Comparison of ENCODE assay signal across 10 cellular contexts in the genomic region with DNA sequence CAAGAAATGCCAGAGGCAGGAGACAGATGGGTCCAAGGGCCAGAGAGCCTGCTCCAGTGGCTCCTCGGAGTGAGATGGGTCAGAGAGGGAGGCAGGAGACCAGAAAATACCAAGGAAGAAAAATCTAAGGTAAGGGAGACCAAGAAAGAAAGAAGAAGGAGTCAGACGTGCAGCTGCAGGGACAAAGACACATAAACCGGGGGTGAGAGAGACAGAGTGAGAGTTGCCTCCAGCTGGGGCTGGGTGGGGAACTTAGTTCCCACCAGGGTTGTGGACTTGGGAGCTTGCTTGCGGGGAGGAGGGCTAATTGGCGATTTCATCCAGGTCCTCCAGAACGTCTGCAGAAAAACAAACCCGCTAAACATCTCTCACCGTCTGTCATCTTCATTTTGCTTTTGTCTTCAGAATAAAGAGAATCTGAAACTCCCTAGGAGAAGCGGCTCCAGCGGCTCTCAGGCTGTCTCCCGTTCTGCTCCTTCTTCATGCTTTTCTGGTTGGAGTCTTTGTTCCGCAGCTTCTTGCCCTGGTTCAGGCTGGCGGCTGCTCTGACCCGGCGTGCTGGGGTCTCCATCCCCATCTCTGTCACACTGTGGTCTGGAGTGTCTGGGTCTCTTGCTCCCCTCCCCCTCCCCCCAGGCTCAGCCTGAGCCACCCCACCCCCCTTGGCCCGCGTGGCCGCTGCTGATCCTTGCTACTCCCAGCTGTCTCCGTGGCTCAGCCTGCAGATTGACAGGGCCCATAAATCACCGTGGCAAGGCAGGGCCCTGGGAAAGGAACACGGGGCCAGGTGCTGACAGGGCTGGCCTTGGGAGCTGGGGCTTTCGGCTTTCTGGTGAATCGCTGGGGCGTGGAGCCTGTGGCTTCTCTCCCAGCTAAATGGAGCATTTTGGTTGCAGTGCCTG.
DNase-seq lines count a peak whose midpoint lies in the region; ATAC-seq and TF ChIP-seq lines count a peak whose summit lies in the region.
"Had no signal": no experiment of that assay in that cellular context is flagged by ENCODE, and none has a peak within 500 bp of the region (broad histone marks: within the 10 kb centered on the region; RNA-seq: fewer than 3 reads in every experiment).

No MANE protein-coding gene starts in this region.

- intact Hi-C loops in transverse colon (cut with DNase I; ENCODE audit: low total_unique reads), result no loop called here

- peaks cover 45% of the 10 kb centered on the region for H3K27me3 ChIP-seq in transverse colon

- no peak for TF ChIP-seq CTCF in glutamatergic neuron (IDR thresholded peaks at IDR 0.05; ENCODE audit: partially characterized antibody, unreplicated experiment)
- TF ChIP-seq CTCF in transverse colon (IDR thresholded peaks at IDR 0.05), result no peak

- in situ Hi-C loops in transverse colon (cut with MboI; ENCODE audit: low pct_ligation_motif_present in 1 of 4, low pct_unique_long_range_greater_than_20kb in 1 of 4, low sequenced_read_pairs in 3 of 4), result loop anchor here in 2 of 4 donors (25.0 kb wide), 1 partner anchor 298 kb away; no protein-coding TSS in a partner anchor

- no peak for DNase-seq in activated naive CD4-positive, alpha-beta T cell treated with anti-CD3 and anti-CD28 coated beads, Interleukin-2, amount 10 ng/mL, durations not matched to agents 7 days and 5 days
- no peak for DNase-seq in activated naive CD4-positive, alpha-beta T cell treated with anti-CD3 and anti-CD28 coated beads, Interleukin-2, amount 50 U/mL, for 72 hours (ENCODE audit: low spot score in 2 of 2)
- peak; percentile 89 to 94 for DNase-seq in NCI-H524 (lab: John Stamatoyannopoulos, UW)
- peak; percentile 78 for DNase-seq in glutamatergic neuron
- DNase-seq in transverse colon, result peak; percentile 24
- no peak for DNase-seq in Ammon's horn (ENCODE audit: low spot score)
- no peak for DNase-seq in GDM1 (lab: John Stamatoyannopoulos, UW)
- DNase-seq in OCI-M1 (lab: John Stamatoyannopoulos, UW), result no peak
- DNase-seq: effector CD8-positive, alpha-beta T cell had no signal

- ATAC-seq in activated naive CD4-positive, alpha-beta T cell treated with anti-CD3 and anti-CD28 coated beads, Interleukin-2, amount 50 U/mL, for 72 hours, result no peak

- 25 to 30% methylated on average over 7 to 18 of the region's 24 CpGs for WGBS in transverse colon (ENCODE audit: low coverage in 1 of 2), 2 donors

- peaks cover 61% of the 10 kb centered on the region for H3K27me3 Mint-ChIP-seq in activated naive CD4-positive, alpha-beta T cell treated with anti-CD3 and anti-CD28 coated beads, Interleukin-2, amount 10 ng/mL, durations not matched to agents 7 days and 5 days
- H3K27me3 Mint-ChIP-seq in glutamatergic neuron (ENCODE audit: unreplicated experiment), result peaks cover 21% of the 10 kb centered on the region

- CTCF ChIA-PET in activated naive CD4-positive, alpha-beta T cell treated with anti-CD3 and anti-CD28 coated beads, Interleukin-2, amount 10 ng/mL, durations not matched to agents 7 days and 5 days (lab: Charles Lee), result interaction anchor here (0.9 to 1.6 kb wide), 4 partner anchors 24 to 304 kb away, joined by 3 to 5 read pairs (median 4); no protein-coding TSS in a partner anchor

- peak overlapping the region; percentile 46 for H3K27ac Mint-ChIP-seq in activated naive CD4-positive, alpha-beta T cell treated with anti-CD3 and anti-CD28 coated beads, Interleukin-2, amount 10 ng/mL, durations not matched to agents 7 days and 5 days
- H3K27ac Mint-ChIP-seq in activated naive CD4-positive, alpha-beta T cell treated with anti-CD3 and anti-CD28 coated beads, Interleukin-2, amount 50 U/mL, for 72 hours, result peak overlapping the region in 1 of 2 donors; percentile 61
- H3K27ac Mint-ChIP-seq in glutamatergic neuron (ENCODE audit: unreplicated experiment), result peak overlapping the region; percentile 100
- H3K27ac Mint-ChIP-seq: T-helper 2 cell treated with Interferon-gamma antibody and Interleukin-4, amounts not matched to agents 5 μg/mL and 100 μg/mL, for 36 hours had no signal

- no peak overlapping the region for H3K4me3 Mint-ChIP-seq in activated naive CD4-positive, alpha-beta T cell treated with anti-CD3 and anti-CD28 coated beads, Interleukin-2, amount 10 ng/mL, durations not matched to agents 7 days and 5 days
- peak overlapping the region; percentile 89 for H3K4me3 Mint-ChIP-seq in glutamatergic neuron (ENCODE audit: unreplicated experiment)
- H3K4me3 Mint-ChIP-seq: T-helper 2 cell treated with Interferon-gamma antibody and Interleukin-4, amounts not matched to agents 5 μg/mL and 100 μg/mL, for 36 hours had no signal

- no peak for TF ChIP-seq EP300 in transverse colon (IDR thresholded peaks at IDR 0.05; ENCODE audit: low read depth)

- no peak for TF ChIP-seq POLR2A in transverse colon (IDR thresholded peaks at IDR 0.05)

- H3K36me3 ChIP-seq in transverse colon, result no peaks in the 10 kb centered on the region

- H3K9me3 ChIP-seq in transverse colon, result no peaks in the 10 kb centered on the region

- H3K4me3 ChIP-seq in transverse colon, result no peak overlapping the region

- H3K4me1 Mint-ChIP-seq in activated naive CD4-positive, alpha-beta T cell treated with anti-CD3 and anti-CD28 coated beads, Interleukin-2, amount 10 ng/mL, durations not matched to agents 7 days and 5 days, result peaks cover 35% of the 10 kb centered on the region
- H3K4me1 Mint-ChIP-seq in glutamatergic neuron (ENCODE audit: low read depth, unreplicated experiment), result peaks cover 55% of the 10 kb centered on the region

- peaks cover 0 to 14% (median 11%) of the 10 kb centered on the region in 4 donors for H3K4me1 ChIP-seq in transverse colon

- no peaks in the 10 kb centered on the region for H3K36me3 Mint-ChIP-seq in activated naive CD4-positive, alpha-beta T cell treated with anti-CD3 and anti-CD28 coated beads, Interleukin-2, amount 10 ng/mL, durations not matched to agents 7 days and 5 days
- H3K36me3 Mint-ChIP-seq in activated naive CD4-positive, alpha-beta T cell treated with anti-CD3 and anti-CD28 coated beads, Interleukin-2, amount 50 U/mL, for 72 hours, result no peaks in the 10 kb centered on the region
- no peaks in the 10 kb centered on the region for H3K36me3 Mint-ChIP-seq in glutamatergic neuron (ENCODE audit: unreplicated experiment)

- no peak overlapping the region for H3K27ac ChIP-seq in transverse colon

- no peaks in the 10 kb centered on the region for H3K9me3 Mint-ChIP-seq in activated naive CD4-positive, alpha-beta T cell treated with anti-CD3 and anti-CD28 coated beads, Interleukin-2, amount 10 ng/mL, durations not matched to agents 7 days and 5 days
- no peaks in the 10 kb centered on the region for H3K9me3 Mint-ChIP-seq in activated naive CD4-positive, alpha-beta T cell treated with anti-CD3 and anti-CD28 coated beads, Interleukin-2, amount 50 U/mL, for 72 hours
- peaks cover 7% of the 10 kb centered on the region for H3K9me3 Mint-ChIP-seq in glutamatergic neuron (ENCODE audit: unreplicated experiment)
- H3K9me3 Mint-ChIP-seq: T-helper 2 cell treated with Interferon-gamma antibody and Interleukin-4, amounts not matched to agents 5 μg/mL and 100 μg/mL, for 36 hours had no signal

Comparison
In these comparisons a context has a peak if more than half of its experiments do, and no peak if none do; other contexts are left out.
1. DNase-seq: peak in NCI-H524 (2 of 2), glutamatergic neuron (single experiment) and transverse colon (single experiment); none in activated naive CD4-positive, alpha-beta T cell treated with anti-CD3 and anti-CD28 coated beads, Interleukin-2, amount 10 ng/mL, durations not matched to agents 7 days and 5 days (single experiment), activated naive CD4-positive, alpha-beta T cell treated with anti-CD3 and anti-CD28 coated beads, Interleukin-2, amount 50 U/mL, for 72 hours (0 of 2), Ammon's horn (single experiment), GDM1 (single experiment) and OCI-M1 (single experiment).